Comparison of ENCODE assay signal across 17 cellular contexts in genomic region chr14:32205984-32206383, GRCh38. TPM values are rescaled to one million over a fixed set of nuclear protein-coding genes. Genes with fewer than 3 reads are reported as not detected.
DNase-seq lines count a peak whose midpoint lies in the region; ATAC-seq, FAIRE-seq and TF ChIP-seq lines count a peak whose summit lies in the region.
"Had no signal": no experiment of that assay in that cellular context is flagged by ENCODE, and none has a peak within 500 bp of the region (broad histone marks: within the 10 kb centered on the region; RNA-seq: fewer than 3 reads in every experiment).

No MANE protein-coding gene starts in this region.

- H3K9me3 ChIP-seq in K562 (replicated peaks; ENCODE audit: control insufficient read depth, insufficient read depth, low read depth, low read length) = no peaks in the 10 kb centered on the region
- no peaks in the 10 kb centered on the region for H3K9me3 ChIP-seq in PC-9 (ENCODE audit: insufficient read depth, low read depth)
- H3K9me3 ChIP-seq in small intestine (ENCODE audit: control insufficient read depth, low read depth) = no peaks in the 10 kb centered on the region
- H3K9me3 ChIP-seq: BLaER1 had no signal

- CTCF ChIA-PET in K562 (lab: Yijun Ruan, JAX; ENCODE audit: low intra/inter-chr PET ratio) (no interaction called here), PC-9 (lab: Charles Lee) (no interaction called here)

- H3K4me1 ChIP-seq in KMS-11 (ENCODE audit: low read depth, poor library complexity, severe bottlenecking) (peaks cover 17% of the 10 kb centered on the region), K562 (replicated peaks in 1 of 2; ENCODE audit: control insufficient read depth in 2 of 2, insufficient read depth in 2 of 2, low read length in 2 of 2) (peaks cover 3 to 8% of the 10 kb centered on the region in 2 experiments; a peak in 4 of 5 replicates), PC-9 (replicated peaks; ENCODE audit: insufficient read depth) (peaks cover 13% of the 10 kb centered on the region; the same call in 1 of the 2 replicates), small intestine (ENCODE audit: control insufficient read depth in 2 of 2, insufficient read depth in 1 of 2, low read depth in 1 of 2, low read length in 1 of 2) (no peaks in the 10 kb centered on the region)

- no peak for ATAC-seq in K562
- no peak for ATAC-seq in GM18520 (IDR thresholded peaks at IDR 0.05; ENCODE audit: unreplicated experiment)

- H3K4me2 ChIP-seq in KMS-11 (peak overlapping the region; percentile 45), K562 (ENCODE audit: insufficient read depth, low read length) (peak overlapping the region; percentile 17; the same call in 1 of the 2 replicates), PC-9 (no peak overlapping the region)
- H3K4me2 ChIP-seq: BLaER1, hepatocyte had no signal

- DNase-seq in COLO668 (lab: John Stamatoyannopoulos, UW; ENCODE audit: unreplicated experiment) = peak; percentile 27
- DNase-seq in GM19239 (ENCODE audit: insufficient read length, low spot score) = no peak
- no peak for DNase-seq in K562 (ENCODE audit: extremely low read depth in 1 of 4, low spot score in 3 of 4)
- no peak for DNase-seq in PC-9
- no peak for DNase-seq in small intestine
- DNase-seq in NCI-H226 = no peak
- DNase-seq: stimulated activated CD4-positive, alpha-beta T cell treated with anti-CD3 and anti-CD28 coated beads, Interleukin-15, amount 100 ng/mL, for 24 hours; WERI-Rb-1 had no signal

- no peaks in the 10 kb centered on the region for H3K9me2 ChIP-seq in PC-9 (ENCODE audit: insufficient read depth)

- intact Hi-C loops in K562 (cut with micrococcal nuclease) = no loop called here
- intact Hi-C loops in PC-9 (cut with micrococcal nuclease; ENCODE audit: unreplicated experiment) = no loop called here

- H3K36me3 ChIP-seq in KMS-11 (ENCODE audit: insufficient read depth) (no peaks in the 10 kb centered on the region), K562 (ENCODE audit: control insufficient read depth, insufficient read depth, low read length) (no peaks in the 10 kb centered on the region), PC-9 (ENCODE audit: low read depth) (no peaks in the 10 kb centered on the region), small intestine (ENCODE audit: control insufficient read depth in 2 of 2, insufficient read depth in 2 of 2, low read length in 2 of 2) (no peaks in the 10 kb centered on the region)
- H3K36me3 ChIP-seq: BLaER1, cardiac muscle cell, WERI-Rb-1 had no signal

- H3K27ac ChIP-seq in KMS-11 = no peak overlapping the region
- H3K27ac ChIP-seq in K562 (ENCODE audit: extremely low read depth, low read depth, low read length) = no peak overlapping the region
- H3K27ac ChIP-seq in PC-9 = no peak overlapping the region
- H3K27ac ChIP-seq in small intestine (ENCODE audit: low read depth in 1 of 2, low read length in 1 of 2) = peak overlapping the region in 1 of 2 donors; percentile 48
- H3K27ac ChIP-seq: BLaER1, cardiac muscle cell, hepatocyte, WERI-Rb-1 had no signal

- H2AFZ ChIP-seq in KMS-11 (ENCODE audit: low read depth) (no peak overlapping the region), K562 (ENCODE audit: low read depth, low read length) (0 out of 2 replicates have a peak overlapping the region, but pooled peaks have one; percentile 51), PC-9 (no peak overlapping the region)
- H2AFZ ChIP-seq: hepatocyte had no signal

- H3K9me1 ChIP-seq in K562 (ENCODE audit: control insufficient read depth, insufficient read depth, low read length) = no peaks in the 10 kb centered on the region

- H3K27me3 ChIP-seq in KMS-11 (ENCODE audit: insufficient read depth, low read depth) (no peaks in the 10 kb centered on the region), K562 (ENCODE audit: control insufficient read depth in 2 of 2, insufficient read depth in 2 of 2, low read length in 2 of 2) (no peaks in the 10 kb centered on the region), PC-9 (ENCODE audit: insufficient read depth, low read depth) (no peaks in the 10 kb centered on the region), small intestine (ENCODE audit: control insufficient read depth in 2 of 2, insufficient read depth in 2 of 2, low read length in 2 of 2) (no peaks in the 10 kb centered on the region)
- H3K27me3 ChIP-seq: BLaER1, cardiac muscle cell, hepatocyte had no signal

- FAIRE-seq in GM19239 (lab: Jason Lieb, UNC) (peak; percentile 72), K562 (lab: Jason Lieb, UNC) (no peak), small intestine (lab: Jason Lieb, UNC) (no peak)

- peaks cover 10% of the 10 kb centered on the region; the same call in 1 of the 2 replicates for H3F3A ChIP-seq in PC-9 (ENCODE audit: insufficient read depth, low read depth)

- no peak overlapping the region for H3K4me3 ChIP-seq in KMS-11 (IDR thresholded peaks at IDR 0.05; ENCODE audit: insufficient read depth, low read depth, low read length)
- no peak overlapping the region for H3K4me3 ChIP-seq in K562
- no peak overlapping the region for H3K4me3 ChIP-seq in PC-9
- H3K4me3 ChIP-seq in small intestine (ENCODE audit: low read depth in 1 of 2, low read length in 2 of 2) = no peak overlapping the region
- H3K4me3 ChIP-seq: BLaER1, cardiac muscle cell, hepatocyte had no signal

- H4K20me1 ChIP-seq in KMS-11 (ENCODE audit: insufficient read depth) (no peaks in the 10 kb centered on the region), K562 (replicated peaks; ENCODE audit: control insufficient read depth, insufficient read depth, low read length) (no peaks in the 10 kb centered on the region), PC-9 (ENCODE audit: insufficient read depth) (no peaks in the 10 kb centered on the region)
- H4K20me1 ChIP-seq: BLaER1 had no signal

- H3K79me2 ChIP-seq in KMS-11 (ENCODE audit: insufficient read depth, low read depth) (no peaks in the 10 kb centered on the region), K562 (ENCODE audit: control insufficient read depth, insufficient read depth, low read length) (no peaks in the 10 kb centered on the region), PC-9 (ENCODE audit: low read depth) (no peaks in the 10 kb centered on the region)
- H3K79me2 ChIP-seq: hepatocyte had no signal

- BruUV-seq in K562 (replicated peaks; lab: Mats Ljungman, UMichigan) (no TSS peak), PC-9 (replicated peaks; lab: Mats Ljungman, UMichigan) (no TSS peak)

- POLR2A ChIA-PET in K562 (lab: Yijun Ruan, JAX) (interaction anchor here (0.6 kb wide), 1 partner anchor 412 kb away, joined by 3 read pairs; no protein-coding TSS in a partner anchor), PC-9 (lab: Charles Lee; ENCODE audit: unreplicated experiment) (no interaction called here)

- no peak for TF ChIP-seq EP300 in K562 (IDR thresholded peaks at IDR 0.05; ENCODE audit: low read length)

- WGBS in K562 (ENCODE audit: insufficient coverage, low coverage, missing lambda C conversion rate) = 12% methylated on average over 4 of the region's 4 CpGs
- WGBS in small intestine, 3 donors = 31 to 46% (median 44%) methylated on average over 4 of the region's 4 CpGs

- no peak overlapping the region for H3K9ac ChIP-seq in KMS-11
- no peak overlapping the region for H3K9ac ChIP-seq in K562 (ENCODE audit: insufficient read depth in 1 of 2, low read depth in 2 of 2, low read length in 2 of 2)
- H3K9ac ChIP-seq: BLaER1 had no signal

- TF ChIP-seq POLR2A in K562 (conservative IDR thresholded peaks at IDR 0.05) = no peak

- no peak for TF ChIP-seq RAD21 in K562 (CRISPR knock-in tag; conservative IDR thresholded peaks at IDR 0.05 in 1 of 2, IDR thresholded peaks at IDR 0.05 in 1 of 2)

- in situ Hi-C loops in K562 (cut with MboI) = no loop called here

- TF ChIP-seq CTCF in KMS-11 (conservative IDR thresholded peaks at IDR 0.05; ENCODE audit: low read depth, low read length) = no peak
- no peak for TF ChIP-seq CTCF in K562 (IDR thresholded peaks at IDR 0.05 in 2 of 3, conservative IDR thresholded peaks at IDR 0.05 in 1 of 3; ENCODE audit: insufficient read depth in 2 of 3, low read depth in 1 of 3, low read length in 3 of 3)
- TF ChIP-seq CTCF in PC-9 (conservative IDR thresholded peaks at IDR 0.05) = no peak

RNA-seq across cellular contexts. Expression of gene RNU6-8, which starts 2.9 kb away (rescaled TPM):
- not detected in 2 replicates for total RNA-seq in K562 (2011; cell fraction: chromatin; rRNA removed; ENCODE audit: low replicate concordance)
- total RNA-seq in K562 (2011; cell fraction: nucleolus; rRNA removed) = not detected in 2 replicates
- total RNA-seq in K562 (2011; cell fraction: nucleoplasm; rRNA removed) = not detected in 2 replicates
- total RNA-seq in K562 (2014; rRNA removed) (not detected in 2 replicates), K562 (2014; rRNA removed; fragmentation: Illumina TruSeq; extraction: Trizol) (not detected in 2 replicates), K562 (2015; rRNA removed; fragmentation: Illumina TruSeq; extraction: Trizol) (not detected in 2 replicates), K562 (2021) (not detected in 2 replicates), PC-9 (2021) (not detected in 2 replicates)
- polyA plus RNA-seq in K562 (2011; rRNA removed) (not detected in 2 replicates), K562 (2014; fragmentation: Illumina TruSeq; extraction: Trizol) (not detected in 2 replicates), K562 (2014; fragmentation: Nextera tagmentation; extraction: Ambion mirVana) (not detected), K562 (2014; rRNA removed) (not detected in 2 replicates), small intestine (not detected)
- polyA plus RNA-seq in K562 (2011; cell fraction: cytosol; rRNA removed) = not detected in 2 replicates
- not detected in 2 replicates for polyA plus RNA-seq in K562 (2011; cell fraction: nucleus; rRNA removed)
- polyA plus RNA-seq in K562 (2012) = not detected in 2 replicates
- polyA minus RNA-seq in K562 (2011; rRNA and poly(A)+ RNA removed) = not detected in 2 replicates
- not detected in 2 replicates for polyA minus RNA-seq in K562 (2011; cell fraction: cytosol; rRNA and poly(A)+ RNA removed)
- polyA minus RNA-seq in K562 (2011; cell fraction: nucleus; rRNA and poly(A)+ RNA removed) = under 0.01 TPM in 1 of 2 replicates, not detected in the other
- total RNA-seq: cardiac muscle cell, epithelial cell of proximal tubule, hepatocyte, lower leg skin, osteoblast, RPMI7951 had no signal
- polyA plus RNA-seq: cardiac muscle cell, hepatocyte had no signal

RNA-seq across cellular contexts. Expression of gene RNU6-7, which starts 4.1 kb away (rescaled TPM):
- not detected in 2 replicates for total RNA-seq in K562 (2011; cell fraction: chromatin; rRNA removed; ENCODE audit: low replicate concordance)
- total RNA-seq in K562 (2011; cell fraction: nucleolus; rRNA removed) = not detected in 2 replicates
- not detected in 2 replicates for total RNA-seq in K562 (2011; cell fraction: nucleoplasm; rRNA removed)
- total RNA-seq in K562 (2014; rRNA removed) (not detected in 2 replicates), K562 (2014; rRNA removed; fragmentation: Illumina TruSeq; extraction: Trizol) (not detected in 2 replicates), K562 (2015; rRNA removed; fragmentation: Illumina TruSeq; extraction: Trizol) (not detected in 2 replicates), K562 (2021) (not detected in 2 replicates), PC-9 (2021) (not detected in 2 replicates)
- polyA plus RNA-seq in K562 (2011; rRNA removed) (not detected in 2 replicates), K562 (2014; fragmentation: Illumina TruSeq; extraction: Trizol) (not detected in 2 replicates), K562 (2014; fragmentation: Nextera tagmentation; extraction: Ambion mirVana) (not detected), K562 (2014; rRNA removed) (not detected in 2 replicates), small intestine (not detected)
- not detected in 2 replicates for polyA plus RNA-seq in K562 (2011; cell fraction: cytosol; rRNA removed)
- not detected in 2 replicates for polyA plus RNA-seq in K562 (2011; cell fraction: nucleus; rRNA removed)
- polyA plus RNA-seq in K562 (2012) = not detected in 2 replicates
- polyA minus RNA-seq in K562 (2011; rRNA and poly(A)+ RNA removed) = not detected in 2 replicates
- polyA minus RNA-seq in K562 (2011; cell fraction: cytosol; rRNA and poly(A)+ RNA removed) = not detected in 2 replicates
- under 0.01 TPM in 1 of 2 replicates, not detected in the other for polyA minus RNA-seq in K562 (2011; cell fraction: nucleus; rRNA and poly(A)+ RNA removed)
- total RNA-seq: cardiac muscle cell, epithelial cell of proximal tubule, hepatocyte, lower leg skin, osteoblast, RPMI7951 had no signal
- polyA plus RNA-seq: cardiac muscle cell, hepatocyte had no signal
